In the genomic region with DNA sequence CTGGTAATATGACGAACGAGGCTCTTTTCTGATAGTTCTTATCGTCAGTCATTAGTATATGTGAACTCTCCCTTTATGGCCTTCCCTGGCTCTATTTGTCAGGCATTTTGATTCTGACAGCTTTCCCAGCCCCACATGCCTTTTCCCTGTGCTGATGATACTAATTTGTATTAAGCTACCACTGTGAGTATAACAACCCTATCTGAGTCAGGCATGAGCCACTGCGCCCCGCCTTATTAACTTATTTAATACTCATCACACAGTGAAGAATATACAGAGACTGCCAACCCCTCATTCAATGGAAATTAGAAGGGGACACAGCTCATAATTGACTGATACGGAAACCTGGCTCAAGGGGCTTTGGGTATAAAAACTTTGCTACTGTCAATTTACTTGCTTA, we compare ENCODE assay signal across 20 cellular contexts.
"Had no signal": no experiment of that assay in that cellular context is flagged by ENCODE, and none has a peak within 500 bp of the region (broad histone marks: within the 10 kb centered on the region; RNA-seq: fewer than 3 reads in every experiment).

No MANE protein-coding gene starts in this region.

- H3K4me1 ChIP-seq: body of pancreas, gastroesophageal sphincter, right lobe of liver, transverse colon had no signal

- H3K4me1 Mint-ChIP-seq: endodermal cell, mesothelial cell of epicardium, naive B cell had no signal

- H3K9me3 ChIP-seq: body of pancreas, ovary, right lobe of liver, transverse colon had no signal

- DNase-seq: activated CD4-positive, alpha-beta T cell treated with anti-CD3 and anti-CD28 coated beads for 4 hours; activated CD4-positive, alpha-beta T cell treated with anti-CD3 and anti-CD28 coated beads, Interleukin-2, amount 50 U/mL, for 4 hours; activated CD8-positive, alpha-beta memory T cell treated with anti-CD3 and anti-CD28 coated beads for 24 hours; activated effector memory CD4-positive, alpha-beta T cell treated with Interleukin-2 at 50 U/mL for 16 hours; activated naive CD4-positive, alpha-beta T cell treated with Interleukin-2 at 50 U/mL for 16 hours; endodermal cell; hippocampal formation; kidney; naive B cell; ovary; right lobe of liver; stimulated activated CD4-positive, alpha-beta T cell treated with anti-CD3 and anti-CD28 coated beads, Interleukin-2, amount 100 ng/mL, for 48 hours; stimulated activated naive CD4-positive, alpha-beta T cell treated with Interleukin-2 at 50 U/mL for 16 hours; transverse colon had no signal

- H3K36me3 ChIP-seq: gastroesophageal sphincter, ovary, right lobe of liver, transverse colon had no signal

- H3K4me3 Mint-ChIP-seq: activated naive CD8-positive, alpha-beta T cell; endodermal cell; mesothelial cell of epicardium; naive B cell had no signal

- H3K27me3 ChIP-seq: body of pancreas, gastroesophageal sphincter, ovary, right lobe of liver, transverse colon had no signal

- H3K27ac ChIP-seq: body of pancreas, coronary artery, gastroesophageal sphincter, ovary, right lobe of liver, transverse colon had no signal

- H3K4me3 ChIP-seq: body of pancreas, coronary artery, gastroesophageal sphincter, ovary, right lobe of liver, transverse colon had no signal

- H3K27ac Mint-ChIP-seq: activated naive CD8-positive, alpha-beta T cell; endodermal cell; mesothelial cell of epicardium; progenitor cell of endocrine pancreas had no signal

- H3K27me3 Mint-ChIP-seq: activated naive CD8-positive, alpha-beta T cell; progenitor cell of endocrine pancreas had no signal

- ATAC-seq: body of pancreas, gastroesophageal sphincter, right lobe of liver had no signal

- H3K36me3 Mint-ChIP-seq: activated naive CD8-positive, alpha-beta T cell; mesothelial cell of epicardium; naive B cell had no signal
